In the genomic region with DNA sequence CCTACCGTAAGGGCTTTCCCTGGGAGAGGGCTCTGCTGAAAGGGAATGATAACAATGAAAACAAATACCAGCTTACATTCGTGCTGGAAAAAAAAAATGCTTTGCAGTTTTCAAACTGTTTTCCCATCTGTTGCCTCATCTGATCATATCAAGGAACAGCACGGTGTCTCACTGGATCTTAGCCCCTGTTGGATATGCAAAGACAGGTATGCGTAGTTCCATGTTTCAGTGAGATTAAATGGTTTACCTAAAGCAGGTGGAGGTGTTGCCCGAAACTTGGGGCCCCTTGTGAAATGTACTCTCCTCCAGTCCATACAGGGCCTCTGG, we compare ENCODE assay signal across 8 cellular contexts.
DNase-seq lines count a peak whose midpoint lies in the region; ATAC-seq and TF ChIP-seq lines count a peak whose summit lies in the region.

No MANE protein-coding gene starts in this region.

- H3K9me3 ChIP-seq in suprapubic skin, result no peaks in the 10 kb centered on the region

- no peaks in the 10 kb centered on the region for H3K27me3 ChIP-seq in suprapubic skin

- H3K27ac Mint-ChIP-seq in activated CD4-positive, alpha-beta T cell treated with anti-CD3 and anti-CD28 coated beads, Interleukin-2, amount 10 ng/mL, durations not matched to agents 24 days and 14 days, result no peak overlapping the region
- H3K27ac Mint-ChIP-seq in activated T-helper 17 cell treated with anti-CD3 and anti-CD28 coated beads, Interleukin-2, amount 50 U/mL, for 72 hours, result peak overlapping the region; percentile 51

- DNase-seq in activated CD4-positive, alpha-beta T cell treated with anti-CD3 and anti-CD28 coated beads, Interleukin-2, amount 10 ng/mL, durations not matched to agents 24 days and 14 days, result no peak
- no peak for DNase-seq in activated CD4-positive, alpha-beta T cell treated with anti-CD3 and anti-CD28 coated beads, Interleukin-2, amount 50 U/mL, for 1 hour
- DNase-seq in kidney glomerular epithelial cell (lab: John Stamatoyannopoulos, UW) (peak; percentile 9), suprapubic skin (ENCODE audit: low spot score in 2 of 2) (no peak), inferior parietal cortex (ENCODE audit: extremely low spot score) (no peak)
- no peak for DNase-seq in stimulated activated CD4-positive, alpha-beta T cell treated with anti-CD3 and anti-CD28 coated beads, Interleukin-2, amount 100 ng/mL, for 48 hours
- no peak for DNase-seq in activated CD4-positive, CD25-positive, alpha-beta regulatory T cell treated with anti-CD3 and anti-CD28 coated beads, Interleukin-2, amount 50 U/mL, for 72 hours

- H3K4me3 ChIP-seq in suprapubic skin, result peak overlapping the region; percentile 81

- H3K4me3 Mint-ChIP-seq in activated CD4-positive, alpha-beta T cell treated with anti-CD3 and anti-CD28 coated beads, Interleukin-2, amount 10 ng/mL, durations not matched to agents 24 days and 14 days, result peak overlapping the region; percentile 91
- H3K4me3 Mint-ChIP-seq in activated T-helper 17 cell treated with anti-CD3 and anti-CD28 coated beads, Interleukin-2, amount 50 U/mL, for 72 hours, result peak overlapping the region; percentile 82

- no peak for TF ChIP-seq CTCF in suprapubic skin (IDR thresholded peaks at IDR 0.05)

- no peak for TF ChIP-seq POLR2A in suprapubic skin (IDR thresholded peaks at IDR 0.05)

- peaks cover 38% of the 10 kb centered on the region for H3K27me3 Mint-ChIP-seq in activated CD4-positive, alpha-beta T cell treated with anti-CD3 and anti-CD28 coated beads, Interleukin-2, amount 10 ng/mL, durations not matched to agents 24 days and 14 days
- H3K27me3 Mint-ChIP-seq in activated T-helper 17 cell treated with anti-CD3 and anti-CD28 coated beads, Interleukin-2, amount 50 U/mL, for 72 hours, result peaks cover 9% of the 10 kb centered on the region

- H3K9me3 Mint-ChIP-seq in activated CD4-positive, alpha-beta T cell treated with anti-CD3 and anti-CD28 coated beads, Interleukin-2, amount 10 ng/mL, durations not matched to agents 24 days and 14 days, result no peaks in the 10 kb centered on the region
- no peaks in the 10 kb centered on the region for H3K9me3 Mint-ChIP-seq in activated T-helper 17 cell treated with anti-CD3 and anti-CD28 coated beads, Interleukin-2, amount 50 U/mL, for 72 hours

- no peaks in the 10 kb centered on the region for H3K36me3 ChIP-seq in suprapubic skin

- H3K4me1 Mint-ChIP-seq in activated CD4-positive, alpha-beta T cell treated with anti-CD3 and anti-CD28 coated beads, Interleukin-2, amount 10 ng/mL, durations not matched to agents 24 days and 14 days, result peaks cover 23% of the 10 kb centered on the region
- peaks cover 15% of the 10 kb centered on the region for H3K4me1 Mint-ChIP-seq in activated T-helper 17 cell treated with anti-CD3 and anti-CD28 coated beads, Interleukin-2, amount 50 U/mL, for 72 hours

- H3K4me1 ChIP-seq in suprapubic skin, result peaks cover 32% of the 10 kb centered on the region

- H3K27ac ChIP-seq in suprapubic skin, result peak overlapping the region; percentile 98

- H3K36me3 Mint-ChIP-seq in activated CD4-positive, alpha-beta T cell treated with anti-CD3 and anti-CD28 coated beads, Interleukin-2, amount 10 ng/mL, durations not matched to agents 24 days and 14 days (ENCODE audit: low read depth), result peaks cover 2% of the 10 kb centered on the region
- no peaks in the 10 kb centered on the region for H3K36me3 Mint-ChIP-seq in activated T-helper 17 cell treated with anti-CD3 and anti-CD28 coated beads, Interleukin-2, amount 50 U/mL, for 72 hours (ENCODE audit: low read depth)

- no peak for ATAC-seq in activated T-helper 17 cell treated with anti-CD3 and anti-CD28 coated beads, Interleukin-2, amount 50 U/mL, for 72 hours (replicated peaks)

- intact Hi-C loops in activated CD4-positive, alpha-beta T cell treated with anti-CD3 and anti-CD28 coated beads, Interleukin-2, amount 10 ng/mL, durations not matched to agents 24 days and 14 days (cut with micrococcal nuclease), result loop anchor here (10.0 kb wide), 1 partner anchor 84 kb away; no protein-coding TSS in a partner anchor

- 48% methylated on average over 5 of the region's 5 CpGs for WGBS in suprapubic skin

- TF ChIP-seq EP300 in suprapubic skin (IDR thresholded peaks at IDR 0.05), result no peak
